In the genomic region with DNA sequence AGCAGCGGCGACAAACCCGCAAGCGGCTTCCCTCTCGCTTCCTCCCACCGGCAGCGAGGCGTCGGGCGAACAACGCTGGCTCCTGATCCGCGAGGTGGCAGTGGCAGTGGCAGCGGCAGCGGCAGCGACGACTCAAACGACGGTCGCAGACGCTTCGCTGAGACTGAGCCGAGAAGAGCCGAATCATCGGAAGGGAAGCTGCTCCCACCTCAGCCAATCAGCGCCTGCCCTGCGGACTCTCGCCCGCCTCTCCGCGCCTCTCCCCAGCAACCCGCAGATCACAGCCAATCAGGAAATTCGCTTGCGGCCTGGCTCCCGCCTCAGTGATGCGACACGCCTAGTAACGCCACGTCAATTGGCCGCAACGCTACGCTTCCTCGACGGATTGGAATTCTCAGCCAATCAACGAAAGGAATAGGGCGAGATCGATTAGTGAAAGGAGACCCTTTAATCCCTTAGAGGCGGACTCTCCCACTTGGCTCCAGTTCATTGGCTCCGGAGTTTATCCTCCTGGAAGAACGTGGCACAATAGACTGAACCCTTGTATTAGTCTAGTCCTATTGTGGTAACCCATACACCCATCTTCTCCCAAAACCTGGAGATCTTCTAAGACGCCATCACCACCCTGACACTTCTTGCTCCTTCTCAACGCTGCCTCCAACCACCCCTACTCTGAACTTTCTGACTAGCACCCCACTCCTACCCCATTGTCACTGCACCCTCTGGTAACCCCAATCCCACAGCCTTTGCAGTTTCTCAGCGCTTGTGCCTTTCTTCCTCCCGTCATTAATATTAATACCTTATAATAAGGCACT, we compare ENCODE assay signal across 1 cellular context.
TF ChIP-seq lines count a peak whose summit lies in the region.

A gene (minus strand): TSS at position 165 of the 815 bp plus-strand sequence. CDS start 272 bp downstream, outside the sequence.

TF ChIP-seq in GM12878, 131 proteins besides CTCF, POLR2A, EP300 and RAD21 (continued from another document and continues in another):
- TF ChIP-seq, protein P1, sequence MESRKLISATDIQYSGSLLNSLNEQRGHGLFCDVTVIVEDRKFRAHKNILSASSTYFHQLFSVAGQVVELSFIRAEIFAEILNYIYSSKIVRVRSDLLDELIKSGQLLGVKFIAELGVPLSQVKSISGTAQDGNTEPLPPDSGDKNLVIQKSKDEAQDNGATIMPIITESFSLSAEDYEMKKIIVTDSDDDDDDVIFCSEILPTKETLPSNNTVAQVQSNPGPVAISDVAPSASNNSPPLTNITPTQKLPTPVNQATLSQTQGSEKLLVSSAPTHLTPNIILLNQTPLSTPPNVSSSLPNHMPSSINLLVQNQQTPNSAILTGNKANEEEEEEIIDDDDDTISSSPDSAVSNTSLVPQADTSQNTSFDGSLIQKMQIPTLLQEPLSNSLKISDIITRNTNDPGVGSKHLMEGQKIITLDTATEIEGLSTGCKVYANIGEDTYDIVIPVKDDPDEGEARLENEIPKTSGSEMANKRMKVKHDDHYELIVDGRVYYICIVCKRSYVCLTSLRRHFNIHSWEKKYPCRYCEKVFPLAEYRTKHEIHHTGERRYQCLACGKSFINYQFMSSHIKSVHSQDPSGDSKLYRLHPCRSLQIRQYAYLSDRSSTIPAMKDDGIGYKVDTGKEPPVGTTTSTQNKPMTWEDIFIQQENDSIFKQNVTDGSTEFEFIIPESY (IDR thresholded peaks at IDR 0.05) = peak; percentile 51; the same call in 1 of the 2 replicates
- no peak for TF ChIP-seq SUZ12 (IDR thresholded peaks at IDR 0.05; ENCODE audit: unreplicated experiment)
- TF ChIP-seq, protein P2, sequence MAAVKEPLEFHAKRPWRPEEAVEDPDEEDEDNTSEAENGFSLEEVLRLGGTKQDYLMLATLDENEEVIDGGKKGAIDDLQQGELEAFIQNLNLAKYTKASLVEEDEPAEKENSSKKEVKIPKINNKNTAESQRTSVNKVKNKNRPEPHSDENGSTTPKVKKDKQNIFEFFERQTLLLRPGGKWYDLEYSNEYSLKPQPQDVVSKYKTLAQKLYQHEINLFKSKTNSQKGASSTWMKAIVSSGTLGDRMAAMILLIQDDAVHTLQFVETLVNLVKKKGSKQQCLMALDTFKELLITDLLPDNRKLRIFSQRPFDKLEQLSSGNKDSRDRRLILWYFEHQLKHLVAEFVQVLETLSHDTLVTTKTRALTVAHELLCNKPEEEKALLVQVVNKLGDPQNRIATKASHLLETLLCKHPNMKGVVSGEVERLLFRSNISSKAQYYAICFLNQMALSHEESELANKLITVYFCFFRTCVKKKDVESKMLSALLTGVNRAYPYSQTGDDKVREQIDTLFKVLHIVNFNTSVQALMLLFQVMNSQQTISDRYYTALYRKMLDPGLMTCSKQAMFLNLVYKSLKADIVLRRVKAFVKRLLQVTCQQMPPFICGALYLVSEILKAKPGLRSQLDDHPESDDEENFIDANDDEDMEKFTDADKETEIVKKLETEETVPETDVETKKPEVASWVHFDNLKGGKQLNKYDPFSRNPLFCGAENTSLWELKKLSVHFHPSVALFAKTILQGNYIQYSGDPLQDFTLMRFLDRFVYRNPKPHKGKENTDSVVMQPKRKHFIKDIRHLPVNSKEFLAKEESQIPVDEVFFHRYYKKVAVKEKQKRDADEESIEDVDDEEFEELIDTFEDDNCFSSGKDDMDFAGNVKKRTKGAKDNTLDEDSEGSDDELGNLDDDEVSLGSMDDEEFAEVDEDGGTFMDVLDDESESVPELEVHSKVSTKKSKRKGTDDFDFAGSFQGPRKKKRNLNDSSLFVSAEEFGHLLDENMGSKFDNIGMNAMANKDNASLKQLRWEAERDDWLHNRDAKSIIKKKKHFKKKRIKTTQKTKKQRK (IDR thresholded peaks at IDR 0.05; ENCODE audit: low read depth, low read length) = peak; percentile 92
- no peak for TF ChIP-seq ZNF622 (IDR thresholded peaks at IDR 0.05)
- no peak for TF ChIP-seq ZNF24 (IDR thresholded peaks at IDR 0.05)
- no peak for TF ChIP-seq KLF5 (IDR thresholded peaks at IDR 0.05; ENCODE audit: partially characterized antibody)
- TF ChIP-seq, protein P3, sequence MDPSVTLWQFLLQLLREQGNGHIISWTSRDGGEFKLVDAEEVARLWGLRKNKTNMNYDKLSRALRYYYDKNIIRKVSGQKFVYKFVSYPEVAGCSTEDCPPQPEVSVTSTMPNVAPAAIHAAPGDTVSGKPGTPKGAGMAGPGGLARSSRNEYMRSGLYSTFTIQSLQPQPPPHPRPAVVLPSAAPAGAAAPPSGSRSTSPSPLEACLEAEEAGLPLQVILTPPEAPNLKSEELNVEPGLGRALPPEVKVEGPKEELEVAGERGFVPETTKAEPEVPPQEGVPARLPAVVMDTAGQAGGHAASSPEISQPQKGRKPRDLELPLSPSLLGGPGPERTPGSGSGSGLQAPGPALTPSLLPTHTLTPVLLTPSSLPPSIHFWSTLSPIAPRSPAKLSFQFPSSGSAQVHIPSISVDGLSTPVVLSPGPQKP (IDR thresholded peaks at IDR 0.05; ENCODE audit: low read depth, low read length) = no peak
- no peak for TF ChIP-seq TCF7 (IDR thresholded peaks at IDR 0.05; ENCODE audit: borderline replicate concordance)
- TF ChIP-seq PAX8 (IDR thresholded peaks at IDR 0.05) = no peak
- TF ChIP-seq, protein P4, sequence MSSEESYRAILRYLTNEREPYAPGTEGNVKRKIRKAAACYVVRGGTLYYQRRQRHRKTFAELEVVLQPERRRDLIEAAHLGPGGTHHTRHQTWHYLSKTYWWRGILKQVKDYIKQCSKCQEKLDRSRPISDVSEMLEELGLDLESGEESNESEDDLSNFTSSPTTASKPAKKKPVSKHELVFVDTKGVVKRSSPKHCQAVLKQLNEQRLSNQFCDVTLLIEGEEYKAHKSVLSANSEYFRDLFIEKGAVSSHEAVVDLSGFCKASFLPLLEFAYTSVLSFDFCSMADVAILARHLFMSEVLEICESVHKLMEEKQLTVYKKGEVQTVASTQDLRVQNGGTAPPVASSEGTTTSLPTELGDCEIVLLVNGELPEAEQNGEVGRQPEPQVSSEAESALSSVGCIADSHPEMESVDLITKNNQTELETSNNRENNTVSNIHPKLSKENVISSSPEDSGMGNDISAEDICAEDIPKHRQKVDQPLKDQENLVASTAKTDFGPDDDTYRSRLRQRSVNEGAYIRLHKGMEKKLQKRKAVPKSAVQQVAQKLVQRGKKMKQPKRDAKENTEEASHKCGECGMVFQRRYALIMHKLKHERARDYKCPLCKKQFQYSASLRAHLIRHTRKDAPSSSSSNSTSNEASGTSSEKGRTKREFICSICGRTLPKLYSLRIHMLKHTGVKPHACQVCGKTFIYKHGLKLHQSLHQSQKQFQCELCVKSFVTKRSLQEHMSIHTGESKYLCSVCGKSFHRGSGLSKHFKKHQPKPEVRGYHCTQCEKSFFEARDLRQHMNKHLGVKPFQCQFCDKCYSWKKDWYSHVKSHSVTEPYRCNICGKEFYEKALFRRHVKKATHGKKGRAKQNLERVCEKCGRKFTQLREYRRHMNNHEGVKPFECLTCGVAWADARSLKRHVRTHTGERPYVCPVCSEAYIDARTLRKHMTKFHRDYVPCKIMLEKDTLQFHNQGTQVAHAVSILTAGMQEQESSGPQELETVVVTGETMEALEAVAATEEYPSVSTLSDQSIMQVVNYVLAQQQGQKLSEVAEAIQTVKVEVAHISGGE (CRISPR knock-in tag; IDR thresholded peaks at IDR 0.05) = no peak
- TF ChIP-seq SPI1 (IDR thresholded peaks at IDR 0.05; ENCODE audit: borderline replicate concordance, insufficient read depth, low read depth, low read length) = no peak
- TF ChIP-seq NBN (IDR thresholded peaks at IDR 0.05) = peak; percentile 92
- TF ChIP-seq NFIC (IDR thresholded peaks at IDR 0.05; ENCODE audit: low read depth, low read length) = no peak
- no peak for TF ChIP-seq JUND (IDR thresholded peaks at IDR 0.05; ENCODE audit: low read depth, low read length)
- TF ChIP-seq ESRRA (IDR thresholded peaks at IDR 0.05; ENCODE audit: low read length) = peak; percentile 14; the same call in 1 of the 2 replicates
- no peak for TF ChIP-seq CBX5 (IDR thresholded peaks at IDR 0.05; ENCODE audit: low read depth)
- no peak for TF ChIP-seq PAX5 (IDR thresholded peaks at IDR 0.05; ENCODE audit: borderline replicate concordance, low read depth, low read length)
- TF ChIP-seq, protein P5, sequence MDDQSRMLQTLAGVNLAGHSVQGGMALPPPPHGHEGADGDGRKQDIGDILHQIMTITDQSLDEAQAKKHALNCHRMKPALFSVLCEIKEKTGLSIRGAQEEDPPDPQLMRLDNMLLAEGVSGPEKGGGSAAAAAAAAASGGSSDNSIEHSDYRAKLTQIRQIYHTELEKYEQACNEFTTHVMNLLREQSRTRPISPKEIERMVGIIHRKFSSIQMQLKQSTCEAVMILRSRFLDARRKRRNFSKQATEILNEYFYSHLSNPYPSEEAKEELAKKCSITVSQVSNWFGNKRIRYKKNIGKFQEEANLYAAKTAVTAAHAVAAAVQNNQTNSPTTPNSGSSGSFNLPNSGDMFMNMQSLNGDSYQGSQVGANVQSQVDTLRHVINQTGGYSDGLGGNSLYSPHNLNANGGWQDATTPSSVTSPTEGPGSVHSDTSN (IDR thresholded peaks at IDR 0.05; ENCODE audit: insufficient replicate concordance, low read depth, low read length) = peak; percentile 88
- TF ChIP-seq SMARCA5 (IDR thresholded peaks at IDR 0.05) = no peak
- TF ChIP-seq SP1 (IDR thresholded peaks at IDR 0.05; ENCODE audit: low read depth, low read length) = peak; percentile 98
- TF ChIP-seq MTA3 (IDR thresholded peaks at IDR 0.05; ENCODE audit: borderline replicate concordance, low read length) = no peak
- TF ChIP-seq, protein P6, sequence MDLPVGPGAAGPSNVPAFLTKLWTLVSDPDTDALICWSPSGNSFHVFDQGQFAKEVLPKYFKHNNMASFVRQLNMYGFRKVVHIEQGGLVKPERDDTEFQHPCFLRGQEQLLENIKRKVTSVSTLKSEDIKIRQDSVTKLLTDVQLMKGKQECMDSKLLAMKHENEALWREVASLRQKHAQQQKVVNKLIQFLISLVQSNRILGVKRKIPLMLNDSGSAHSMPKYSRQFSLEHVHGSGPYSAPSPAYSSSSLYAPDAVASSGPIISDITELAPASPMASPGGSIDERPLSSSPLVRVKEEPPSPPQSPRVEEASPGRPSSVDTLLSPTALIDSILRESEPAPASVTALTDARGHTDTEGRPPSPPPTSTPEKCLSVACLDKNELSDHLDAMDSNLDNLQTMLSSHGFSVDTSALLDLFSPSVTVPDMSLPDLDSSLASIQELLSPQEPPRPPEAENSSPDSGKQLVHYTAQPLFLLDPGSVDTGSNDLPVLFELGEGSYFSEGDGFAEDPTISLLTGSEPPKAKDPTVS (IDR thresholded peaks at IDR 0.05; ENCODE audit: low read depth, low read length) = no peak
- TF ChIP-seq, protein P7, sequence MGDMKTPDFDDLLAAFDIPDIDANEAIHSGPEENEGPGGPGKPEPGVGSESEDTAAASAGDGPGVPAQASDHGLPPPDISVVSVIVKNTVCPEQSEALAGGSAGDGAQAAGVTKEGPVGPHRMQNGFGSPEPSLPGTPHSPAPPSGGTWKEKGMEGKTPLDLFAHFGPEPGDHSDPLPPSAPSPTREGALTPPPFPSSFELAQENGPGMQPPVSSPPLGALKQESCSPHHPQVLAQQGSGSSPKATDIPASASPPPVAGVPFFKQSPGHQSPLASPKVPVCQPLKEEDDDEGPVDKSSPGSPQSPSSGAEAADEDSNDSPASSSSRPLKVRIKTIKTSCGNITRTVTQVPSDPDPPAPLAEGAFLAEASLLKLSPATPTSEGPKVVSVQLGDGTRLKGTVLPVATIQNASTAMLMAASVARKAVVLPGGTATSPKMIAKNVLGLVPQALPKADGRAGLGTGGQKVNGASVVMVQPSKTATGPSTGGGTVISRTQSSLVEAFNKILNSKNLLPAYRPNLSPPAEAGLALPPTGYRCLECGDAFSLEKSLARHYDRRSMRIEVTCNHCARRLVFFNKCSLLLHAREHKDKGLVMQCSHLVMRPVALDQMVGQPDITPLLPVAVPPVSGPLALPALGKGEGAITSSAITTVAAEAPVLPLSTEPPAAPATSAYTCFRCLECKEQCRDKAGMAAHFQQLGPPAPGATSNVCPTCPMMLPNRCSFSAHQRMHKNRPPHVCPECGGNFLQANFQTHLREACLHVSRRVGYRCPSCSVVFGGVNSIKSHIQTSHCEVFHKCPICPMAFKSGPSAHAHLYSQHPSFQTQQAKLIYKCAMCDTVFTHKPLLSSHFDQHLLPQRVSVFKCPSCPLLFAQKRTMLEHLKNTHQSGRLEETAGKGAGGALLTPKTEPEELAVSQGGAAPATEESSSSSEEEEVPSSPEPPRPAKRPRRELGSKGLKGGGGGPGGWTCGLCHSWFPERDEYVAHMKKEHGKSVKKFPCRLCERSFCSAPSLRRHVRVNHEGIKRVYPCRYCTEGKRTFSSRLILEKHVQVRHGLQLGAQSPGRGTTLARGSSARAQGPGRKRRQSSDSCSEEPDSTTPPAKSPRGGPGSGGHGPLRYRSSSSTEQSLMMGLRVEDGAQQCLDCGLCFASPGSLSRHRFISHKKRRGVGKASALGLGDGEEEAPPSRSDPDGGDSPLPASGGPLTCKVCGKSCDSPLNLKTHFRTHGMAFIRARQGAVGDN (IDR thresholded peaks at IDR 0.05) = peak; percentile 12; the same call in 1 of the 2 replicates
- TF ChIP-seq TCF3 (IDR thresholded peaks at IDR 0.05; ENCODE audit: borderline replicate concordance, insufficient read depth, low read depth, low read length) = 0 out of 2 replicates have a peak, but pooled peaks have one; percentile 63
- TF ChIP-seq FOXM1 (IDR thresholded peaks at IDR 0.05; ENCODE audit: low read depth, low read length) = no peak
- TF ChIP-seq MXI1 (IDR thresholded peaks at IDR 0.05; ENCODE audit: low read depth, low read length) = peak; percentile 81; the same call in 1 of the 2 replicates
- TF ChIP-seq, protein P8, sequence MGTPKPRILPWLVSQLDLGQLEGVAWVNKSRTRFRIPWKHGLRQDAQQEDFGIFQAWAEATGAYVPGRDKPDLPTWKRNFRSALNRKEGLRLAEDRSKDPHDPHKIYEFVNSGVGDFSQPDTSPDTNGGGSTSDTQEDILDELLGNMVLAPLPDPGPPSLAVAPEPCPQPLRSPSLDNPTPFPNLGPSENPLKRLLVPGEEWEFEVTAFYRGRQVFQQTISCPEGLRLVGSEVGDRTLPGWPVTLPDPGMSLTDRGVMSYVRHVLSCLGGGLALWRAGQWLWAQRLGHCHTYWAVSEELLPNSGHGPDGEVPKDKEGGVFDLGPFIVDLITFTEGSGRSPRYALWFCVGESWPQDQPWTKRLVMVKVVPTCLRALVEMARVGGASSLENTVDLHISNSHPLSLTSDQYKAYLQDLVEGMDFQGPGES (IDR thresholded peaks at IDR 0.05) = peak; percentile 94
- TF ChIP-seq SMC3 (IDR thresholded peaks at IDR 0.05; ENCODE audit: borderline replicate concordance, low read length) = 0 out of 2 replicates have a peak, but pooled peaks have one; percentile 0
- peak; percentile 29; the same call in 1 of the 2 replicates for TF ChIP-seq RUNX3 (IDR thresholded peaks at IDR 0.05; ENCODE audit: low read length)
- no peak for TF ChIP-seq RBBP5 (conservative IDR thresholded peaks at IDR 0.05)
- TF ChIP-seq, protein P9, sequence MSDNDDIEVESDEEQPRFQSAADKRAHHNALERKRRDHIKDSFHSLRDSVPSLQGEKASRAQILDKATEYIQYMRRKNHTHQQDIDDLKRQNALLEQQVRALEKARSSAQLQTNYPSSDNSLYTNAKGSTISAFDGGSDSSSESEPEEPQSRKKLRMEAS (IDR thresholded peaks at IDR 0.05; ENCODE audit: low read depth, low read length) = peak; percentile 59; the same call in 1 of the 2 replicates
- TF ChIP-seq, protein P10, sequence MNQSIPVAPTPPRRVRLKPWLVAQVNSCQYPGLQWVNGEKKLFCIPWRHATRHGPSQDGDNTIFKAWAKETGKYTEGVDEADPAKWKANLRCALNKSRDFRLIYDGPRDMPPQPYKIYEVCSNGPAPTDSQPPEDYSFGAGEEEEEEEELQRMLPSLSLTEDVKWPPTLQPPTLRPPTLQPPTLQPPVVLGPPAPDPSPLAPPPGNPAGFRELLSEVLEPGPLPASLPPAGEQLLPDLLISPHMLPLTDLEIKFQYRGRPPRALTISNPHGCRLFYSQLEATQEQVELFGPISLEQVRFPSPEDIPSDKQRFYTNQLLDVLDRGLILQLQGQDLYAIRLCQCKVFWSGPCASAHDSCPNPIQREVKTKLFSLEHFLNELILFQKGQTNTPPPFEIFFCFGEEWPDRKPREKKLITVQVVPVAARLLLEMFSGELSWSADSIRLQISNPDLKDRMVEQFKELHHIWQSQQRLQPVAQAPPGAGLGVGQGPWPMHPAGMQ (IDR thresholded peaks at IDR 0.05; ENCODE audit: borderline replicate concordance) = no peak
